20 cellular contexts compared by ENCODE assay signal in genomic region chr2:227506456-227506855, GRCh38. TPM values are rescaled to one million over a fixed set of nuclear protein-coding genes. Genes with fewer than 3 reads are reported as not detected.
DNase-seq lines count a peak whose midpoint lies in the region; ATAC-seq, FAIRE-seq and TF ChIP-seq lines count a peak whose summit lies in the region.
"Had no signal": no experiment of that assay in that cellular context is flagged by ENCODE, and none has a peak within 500 bp of the region (broad histone marks: within the 10 kb centered on the region; RNA-seq: fewer than 3 reads in every experiment).

No MANE protein-coding gene starts in this region.

- DNase-seq in HepG2 (ENCODE audit: low spot score) (no peak), right lobe of liver (no peak), activated B cell treated with CpG ODN at 0.5 μM for 24 hours (no peak), left lung (no peak), gastrocnemius medialis (no peak)
- DNase-seq in stimulated activated naive B cell treated with anti-CD40 and anti-IgM and Interleukin-4, amounts not matched to agents 10 μg/mL and 1 μg/mL and 100 μg/mL, for 72 hours = no peak
- DNase-seq: activated CD4-positive, alpha-beta T cell treated with anti-CD3 and anti-CD28 coated beads, Interleukin-2, amount 10 ng/mL, durations not matched to agents 7 days and 5 days; activated effector memory CD4-positive, alpha-beta T cell treated with Interleukin-2 at 50 U/mL for 16 hours; body of pancreas; DMS 273 treated with DMSO at 0.1 percent for 48 hours; GM23248; hypothalamus; NCI-H1092 treated with DMSO at 0.1 percent for 48 hours; NK-92 treated with Interleukin-12 subunit alpha and Interleukin-12 subunit beta, amount 100 ng/mL, for 24 hours; stimulated activated CD4-positive, alpha-beta T cell treated with anti-CD3 and anti-CD28 coated beads, Interleukin-4, amount 100 ng/mL, for 24 hours had no signal

- in situ Hi-C loops in HepG2 (cut with HindIII; ENCODE audit: extremely low pct_ligation_motif_present, low pct_unique_long_range_greater_than_20kb) (no loop called here), gastrocnemius medialis (cut with MboI; ENCODE audit: low sequenced_read_pairs in 4 of 4) (no loop called here)

- peaks cover 22% of the 10 kb centered on the region for H3K36me3 Mint-ChIP-seq in activated B cell treated with CpG ODN at 0.5 μM for 24 hours (ENCODE audit: low read depth)
- H3K36me3 Mint-ChIP-seq in stimulated activated naive B cell treated with anti-CD40 and anti-IgM and Interleukin-4, amounts not matched to agents 10 μg/mL and 1 μg/mL and 100 μg/mL, for 72 hours = peaks cover 26 to 59% of the 10 kb centered on the region in 2 donors

- no peak overlapping the region for H2AFZ ChIP-seq in HepG2 (ENCODE audit: low read length)
- H2AFZ ChIP-seq: GM23248 had no signal

- H3K27me3 Mint-ChIP-seq in activated B cell treated with CpG ODN at 0.5 μM for 24 hours = no peaks in the 10 kb centered on the region
- H3K27me3 Mint-ChIP-seq in stimulated activated naive B cell treated with anti-CD40 and anti-IgM and Interleukin-4, amounts not matched to agents 10 μg/mL and 1 μg/mL and 100 μg/mL, for 72 hours = no peaks in the 10 kb centered on the region
- H3K27me3 Mint-ChIP-seq: activated CD4-positive, alpha-beta T cell treated with anti-CD3 and anti-CD28 coated beads, Interleukin-2, amount 10 ng/mL, durations not matched to agents 7 days and 5 days had no signal

- H3K4me1 ChIP-seq in HepG2 (ENCODE audit: insufficient read depth, low read length) = peaks cover 45% of the 10 kb centered on the region
- peaks cover 0 to 45% (median 13%) of the 10 kb centered on the region in 4 donors for H3K4me1 ChIP-seq in right lobe of liver
- H3K4me1 ChIP-seq in left lung = peaks cover 18 to 80% of the 10 kb centered on the region in 2 donors
- peaks cover 62 to 75% of the 10 kb centered on the region in 2 donors for H3K4me1 ChIP-seq in gastrocnemius medialis

- H3K36me3 ChIP-seq in HepG2 (replicated peaks in 1 of 2; ENCODE audit: control insufficient read depth in 1 of 2, insufficient read depth in 2 of 2, low read length in 2 of 2) (no peaks in the 10 kb centered on the region; a peak in 1 of 5 replicates), right lobe of liver (no peaks in the 10 kb centered on the region), left lung (peaks cover 0 to 2% of the 10 kb centered on the region in 2 donors), gastrocnemius medialis (no peaks in the 10 kb centered on the region)

- POLR2A ChIA-PET in HepG2 (lab: Yijun Ruan, JAX) (interaction anchor here (1.6 kb wide), 1 partner anchor 31 kb away, joined by 4 read pairs; no protein-coding TSS in a partner anchor), activated B cell treated with CpG ODN at 0.5 μM for 24 hours (lab: Charles Lee) (interaction anchor here (0.6 kb wide), 1 partner anchor 12 kb away, joined by 4 read pairs; no protein-coding TSS in a partner anchor)

- no peaks in the 10 kb centered on the region for H3K9me3 Mint-ChIP-seq in activated B cell treated with CpG ODN at 0.5 μM for 24 hours
- peaks cover 0 to 2% of the 10 kb centered on the region in 2 donors for H3K9me3 Mint-ChIP-seq in stimulated activated naive B cell treated with anti-CD40 and anti-IgM and Interleukin-4, amounts not matched to agents 10 μg/mL and 1 μg/mL and 100 μg/mL, for 72 hours
- H3K9me3 Mint-ChIP-seq: activated CD4-positive, alpha-beta T cell treated with anti-CD3 and anti-CD28 coated beads, Interleukin-2, amount 10 ng/mL, durations not matched to agents 7 days and 5 days; T-helper 1 cell treated with Interleukin-12 subunit alpha and Interleukin-12 subunit beta and Interleukin-4 antibody, amounts not matched to agents 30 μg/mL and 1 μg/mL, for 36 hours had no signal

- TF ChIP-seq POLR2A in HepG2 (IDR thresholded peaks at IDR 0.05; ENCODE audit: insufficient read depth in 1 of 2, low read depth in 2 of 2, low read length in 2 of 2) (no peak), right lobe of liver (IDR thresholded peaks at IDR 0.05) (no peak), gastrocnemius medialis (IDR thresholded peaks at IDR 0.05) (no peak)

- intact Hi-C loops in HepG2 (cut with micrococcal nuclease; ENCODE audit: unreplicated experiment) (no loop called here), right lobe of liver (cut with DNase I) (no loop called here), activated B cell treated with CpG ODN at 0.5 μM for 24 hours (cut with micrococcal nuclease) (loop anchor here (2.0 kb wide), 1 partner anchor 14 kb away; no protein-coding TSS in a partner anchor), left lung (cut with DNase I) (no loop called here), gastrocnemius medialis (cut with DNase I; ENCODE audit: low total_unique reads) (no loop called here)

- H3K27ac ChIP-seq in HepG2 (ENCODE audit: extremely low read length, insufficient read depth, low read length) (no peak overlapping the region), right lobe of liver (no peak overlapping the region), left lung (peak overlapping the region in 1 of 2 donors; percentile 4), gastrocnemius medialis (peak overlapping the region in 1 of 4 donors; percentile 82)
- H3K27ac ChIP-seq: body of pancreas, GM23248 had no signal

- H3K4me1 Mint-ChIP-seq in activated B cell treated with CpG ODN at 0.5 μM for 24 hours = peaks cover 85% of the 10 kb centered on the region
- H3K4me1 Mint-ChIP-seq in stimulated activated naive B cell treated with anti-CD40 and anti-IgM and Interleukin-4, amounts not matched to agents 10 μg/mL and 1 μg/mL and 100 μg/mL, for 72 hours = peaks cover 50 to 82% of the 10 kb centered on the region in 2 donors

- H3K4me3 ChIP-seq in HepG2 (replicated peaks in 1 of 3; ENCODE audit: insufficient read depth in 1 of 3, low read depth in 2 of 3, low read length in 3 of 3) = no peak overlapping the region
- H3K4me3 ChIP-seq in right lobe of liver = no peak overlapping the region
- H3K4me3 ChIP-seq in left lung = no peak overlapping the region
- H3K4me3 ChIP-seq in gastrocnemius medialis = no peak overlapping the region
- H3K4me3 ChIP-seq: body of pancreas, GM23248 had no signal

- H3K79me2 ChIP-seq in HepG2 (ENCODE audit: insufficient read depth, low read length) = peaks cover 98% of the 10 kb centered on the region

- H3K27me3 ChIP-seq in HepG2 (ENCODE audit: control insufficient read depth in 1 of 2, insufficient read depth in 2 of 2, low read length in 2 of 2) (no peaks in the 10 kb centered on the region), right lobe of liver (no peaks in the 10 kb centered on the region), left lung (no peaks in the 10 kb centered on the region), gastrocnemius medialis (no peaks in the 10 kb centered on the region)
- H3K27me3 ChIP-seq: body of pancreas had no signal

- no peak for TF ChIP-seq EP300 in HepG2 (IDR thresholded peaks at IDR 0.05; ENCODE audit: low read depth in 2 of 2, low read length in 2 of 2)
- TF ChIP-seq EP300 in HepG2 (CRISPR knock-in tag; IDR thresholded peaks at IDR 0.05; ENCODE audit: borderline replicate concordance) = no peak

- CTCF ChIA-PET in HepG2 (lab: Yijun Ruan, JAX; ENCODE audit: low intra/inter-chr PET ratio, low total read pairs) (no interaction called here), activated B cell treated with CpG ODN at 0.5 μM for 24 hours (lab: Charles Lee) (no interaction called here)

- TF ChIP-seq RAD21 in HepG2 (CRISPR knock-in tag; IDR thresholded peaks at IDR 0.05) = no peak

- no peak overlapping the region for H3K9ac ChIP-seq in HepG2 (ENCODE audit: insufficient read depth, low read depth, low read length)
- H3K9ac ChIP-seq: GM23248 had no signal

- H3K4me3 Mint-ChIP-seq in activated B cell treated with CpG ODN at 0.5 μM for 24 hours = peak overlapping the region; percentile 29
- H3K4me3 Mint-ChIP-seq in stimulated activated naive B cell treated with anti-CD40 and anti-IgM and Interleukin-4, amounts not matched to agents 10 μg/mL and 1 μg/mL and 100 μg/mL, for 72 hours = peak overlapping the region; percentile 21 to 29
- H3K4me3 Mint-ChIP-seq: activated CD4-positive, alpha-beta T cell treated with anti-CD3 and anti-CD28 coated beads, Interleukin-2, amount 10 ng/mL, durations not matched to agents 7 days and 5 days; neural crest cell; T-helper 1 cell treated with Interleukin-12 subunit alpha and Interleukin-12 subunit beta and Interleukin-4 antibody, amounts not matched to agents 30 μg/mL and 1 μg/mL, for 36 hours had no signal

- ATAC-seq in HepG2 (peak; percentile 23; the same call in 2 of the 3 replicates), right lobe of liver (no peak), activated B cell treated with CpG ODN at 0.5 μM for 24 hours (ENCODE audit: low read depth) (peak; percentile 45), left lung (peak; percentile 9), gastrocnemius medialis (no peak), GM18858 (IDR thresholded peaks at IDR 0.05; ENCODE audit: unreplicated experiment) (no peak), GM19035 (IDR thresholded peaks at IDR 0.05; ENCODE audit: unreplicated experiment) (no peak)
- ATAC-seq in stimulated activated naive B cell treated with anti-CD40 and anti-IgM and Interleukin-4, amounts not matched to agents 10 μg/mL and 1 μg/mL and 100 μg/mL, for 72 hours (replicated peaks) = peak in 1 of 2 donors; percentile 18
- ATAC-seq: body of pancreas, sciatic nerve had no signal

- WGBS in HepG2 (ENCODE audit: low lambda C conversion rate) = 93% methylated on average over 1 of the region's 1 CpG
- 40% methylated on average over 1 of the region's 1 CpG for WGBS in right lobe of liver (ENCODE audit: insufficient coverage, low coverage, low lambda C conversion rate, missing lambda C conversion rate)

- H3K9me3 ChIP-seq in HepG2 (ENCODE audit: low read length) (no peaks in the 10 kb centered on the region), right lobe of liver (no peaks in the 10 kb centered on the region), left lung (no peaks in the 10 kb centered on the region), gastrocnemius medialis (no peaks in the 10 kb centered on the region)
- H3K9me3 ChIP-seq: body of pancreas had no signal

- FAIRE-seq in HepG2 (lab: Jason Lieb, UNC) = no peak

- TF ChIP-seq CTCF in HepG2 (CRISPR knock-in tag; IDR thresholded peaks at IDR 0.05) (no peak), right lobe of liver (IDR thresholded peaks at IDR 0.05) (no peak), activated B cell treated with CpG ODN at 0.5 μM for 24 hours (IDR thresholded peaks at IDR 0.05) (no peak), left lung (IDR thresholded peaks at IDR 0.05) (no peak), gastrocnemius medialis (IDR thresholded peaks at IDR 0.05 in 4 of 5, conservative IDR thresholded peaks at IDR 0.05 in 1 of 5) (no peak)

- H4K20me1 ChIP-seq in HepG2 (ENCODE audit: insufficient read depth, low read length) = peaks cover 31% of the 10 kb centered on the region

- no peak overlapping the region for H3K4me2 ChIP-seq in HepG2 (ENCODE audit: low read depth, low read length)

- no TSS peak for BruUV-seq in HepG2 (replicated peaks; lab: Mats Ljungman, UMichigan)

- H3K27ac Mint-ChIP-seq in activated B cell treated with CpG ODN at 0.5 μM for 24 hours = peak overlapping the region; percentile 27
- peak overlapping the region; percentile 0 for H3K27ac Mint-ChIP-seq in stimulated activated naive B cell treated with anti-CD40 and anti-IgM and Interleukin-4, amounts not matched to agents 10 μg/mL and 1 μg/mL and 100 μg/mL, for 72 hours
- H3K27ac Mint-ChIP-seq: activated CD4-positive, alpha-beta T cell treated with anti-CD3 and anti-CD28 coated beads, Interleukin-2, amount 10 ng/mL, durations not matched to agents 7 days and 5 days; T-helper 1 cell treated with Interleukin-12 subunit alpha and Interleukin-12 subunit beta and Interleukin-4 antibody, amounts not matched to agents 30 μg/mL and 1 μg/mL, for 36 hours had no signal

RNA-seq across cellular contexts. Expression of gene AGFG1, which starts 34.5 kb away (rescaled TPM):
- 145 and 187 TPM in 2 replicates for total RNA-seq in HepG2 (2016; rRNA removed; fragmentation: Illumina TruSeq; extraction: Trizol)
- total RNA-seq in HepG2 (2016; cell fraction: cytosol; rRNA removed; fragmentation: Illumina TruSeq; extraction: Trizol; ENCODE audit: low read depth) = 43.0 and 45.7 TPM in 2 replicates
- 137 and 182 TPM in 2 replicates for total RNA-seq in HepG2 (2016; cell fraction: insoluble cytoplasmic fraction; rRNA removed; fragmentation: Illumina TruSeq; extraction: Trizol)
- total RNA-seq in HepG2 (2016; cell fraction: membrane; rRNA removed; fragmentation: Illumina TruSeq; extraction: Trizol) = 97.9 and 106 TPM in 2 replicates
- total RNA-seq in HepG2 (2016; cell fraction: nucleus; rRNA removed; fragmentation: Illumina TruSeq; extraction: Trizol) = 81.6 and 96.2 TPM in 2 replicates
- 133 and 168 TPM in 2 replicates for polyA plus RNA-seq in HepG2 (2011; rRNA removed)
- 117 and 131 TPM in 2 replicates for polyA plus RNA-seq in HepG2 (2011; cell fraction: cytosol; rRNA removed)
- polyA plus RNA-seq in HepG2 (2011; cell fraction: nucleus; rRNA removed) = 69.2 and 88.9 TPM in 2 replicates
- polyA plus RNA-seq in HepG2 (2012) = 64.4 and 70.1 TPM in 2 replicates
- 18.9 and 21.0 TPM in 2 replicates for polyA plus RNA-seq in HepG2 (2016; cell fraction: cytosol; fragmentation: Illumina TruSeq; extraction: Trizol; ENCODE audit: low read depth)
- 159 and 174 TPM in 2 replicates for polyA plus RNA-seq in HepG2 (2016; cell fraction: insoluble cytoplasmic fraction; fragmentation: Illumina TruSeq; extraction: Trizol; ENCODE audit: low read depth)
- 58.1 and 62.3 TPM in 2 replicates for polyA plus RNA-seq in HepG2 (2016; cell fraction: membrane; fragmentation: Illumina TruSeq; extraction: Trizol; ENCODE audit: low read depth)
- 104 and 107 TPM in 2 replicates for polyA plus RNA-seq in HepG2 (2016; cell fraction: nucleus; fragmentation: Illumina TruSeq; extraction: Trizol; ENCODE audit: insufficient read depth, low read depth)
- polyA minus RNA-seq in HepG2 (2011; rRNA and poly(A)+ RNA removed; ENCODE audit: low replicate concordance) = 354 and 508 TPM in 2 replicates
- 133 and 147 TPM in 2 replicates for polyA minus RNA-seq in HepG2 (2011; cell fraction: cytosol; rRNA and poly(A)+ RNA removed)
- polyA minus RNA-seq in HepG2 (2011; cell fraction: nucleus; rRNA and poly(A)+ RNA removed) = 117 TPM in 2 replicates
- total RNA-seq in right lobe of liver = 10 to 100 TPM; 25.2 to 70.0 (median 39.5) TPM
- 108 and 125 TPM in 2 replicates for total RNA-seq in activated B cell treated with CpG ODN at 0.5 μM for 24 hours
- 100 to 1,000 TPM in 1 of 2 donors, 10 to 100 TPM in 1; 69.8 to 118 TPM for total RNA-seq in left lung
- 10 to 100 TPM; 55.1 to 75.6 (median 61.5) TPM for total RNA-seq in gastrocnemius medialis

Comparison
In these comparisons a context has a peak if more than half of its experiments do, and no peak if none do; other contexts are left out.
1. ATAC-seq: peak in HepG2 (single experiment), activated B cell treated with CpG ODN at 0.5 μM for 24 hours (single experiment) and left lung (single experiment); none in right lobe of liver (0 of 4), gastrocnemius medialis (0 of 2), GM18858 (single experiment) and GM19035 (single experiment).